27 cellular contexts compared by ENCODE assay signal in genomic region chrX:131907488-131908314, GRCh38.
DNase-seq lines count a peak whose midpoint lies in the region; ATAC-seq and TF ChIP-seq lines count a peak whose summit lies in the region.
"Had no signal": no experiment of that assay in that cellular context is flagged by ENCODE, and none has a peak within 500 bp of the region (broad histone marks: within the 10 kb centered on the region; RNA-seq: fewer than 3 reads in every experiment).

No MANE protein-coding gene starts in this region.

- no peak overlapping the region for H3K27ac ChIP-seq in GM23338 (ENCODE audit: low read depth)
- H3K27ac ChIP-seq: BLaER1, cardiac muscle cell, esophagus squamous epithelium, suprapubic skin had no signal

- no peaks in the 10 kb centered on the region for H3K36me3 Mint-ChIP-seq in GM23338 (ENCODE audit: low read depth)
- H3K36me3 Mint-ChIP-seq in mesothelial cell of epicardium, result no peaks in the 10 kb centered on the region
- H3K36me3 Mint-ChIP-seq: activated naive CD4-positive, alpha-beta T cell treated with anti-CD3 and anti-CD28 coated beads, Interleukin-2, amount 50 U/mL, for 72 hours; immature natural killer cell had no signal

- no peak overlapping the region for H3K4me3 ChIP-seq in GM23338
- H3K4me3 ChIP-seq: BLaER1, cardiac muscle cell, esophagus squamous epithelium, GM12878, HAP-1, suprapubic skin had no signal

- H3K79me2 ChIP-seq in GM23338 (replicated peaks; ENCODE audit: insufficient read depth), result no peaks in the 10 kb centered on the region

- H3K27ac Mint-ChIP-seq in GM23338 (no peak overlapping the region), mesothelial cell of epicardium (no peak overlapping the region)
- H3K27ac Mint-ChIP-seq: activated naive CD4-positive, alpha-beta T cell treated with anti-CD3 and anti-CD28 coated beads, Interleukin-2, amount 50 U/mL, for 72 hours; activated T-helper 17 cell treated with anti-CD3 and anti-CD28 coated beads, Interleukin-2, amount 50 U/mL, for 72 hours; immature natural killer cell had no signal

- H3K27me3 ChIP-seq in GM23338 (ENCODE audit: insufficient read depth), result no peaks in the 10 kb centered on the region
- H3K27me3 ChIP-seq: cardiac muscle cell, esophagus squamous epithelium, suprapubic skin had no signal

- H3K9me2 ChIP-seq in GM23338 (ENCODE audit: insufficient read depth), result no peaks in the 10 kb centered on the region

- H3K4me1 Mint-ChIP-seq in GM23338 (no peaks in the 10 kb centered on the region), mesothelial cell of epicardium (peaks cover 26% of the 10 kb centered on the region)
- H3K4me1 Mint-ChIP-seq: activated T-helper 17 cell treated with anti-CD3 and anti-CD28 coated beads, Interleukin-2, amount 50 U/mL, for 72 hours; immature natural killer cell had no signal

- peak; percentile 52 for ATAC-seq in GM23338
- ATAC-seq in GM18505 (IDR thresholded peaks at IDR 0.05; ENCODE audit: unreplicated experiment), result no peak
- no peak for ATAC-seq in GM19455 (IDR thresholded peaks at IDR 0.05; ENCODE audit: unreplicated experiment)
- ATAC-seq: activated T-helper 17 cell treated with anti-CD3 and anti-CD28 coated beads, Interleukin-2, amount 50 U/mL, for 72 hours; GM12878; left lobe of liver; Panc1; SK-N-SH treated with all-trans-retinoic acid at 6 μM for 48 hours had no signal

- H3K9me3 Mint-ChIP-seq in GM23338, result no peaks in the 10 kb centered on the region
- peaks cover 4% of the 10 kb centered on the region for H3K9me3 Mint-ChIP-seq in mesothelial cell of epicardium
- H3K9me3 Mint-ChIP-seq: activated naive CD4-positive, alpha-beta T cell treated with anti-CD3 and anti-CD28 coated beads, Interleukin-2, amount 50 U/mL, for 72 hours; activated T-helper 17 cell treated with anti-CD3 and anti-CD28 coated beads, Interleukin-2, amount 50 U/mL, for 72 hours had no signal

- H3K4me1 ChIP-seq in GM23338 (ENCODE audit: insufficient read depth), result no peaks in the 10 kb centered on the region
- H3K4me1 ChIP-seq: BLaER1, esophagus squamous epithelium, suprapubic skin had no signal

- no peak for DNase-seq in GM23338 (ENCODE audit: low spot score)
- peak; percentile 25 for DNase-seq in NCI-H146 treated with DMSO at 0.1 percent for 48 hours (lab: John Stamatoyannopoulos, UW; ENCODE audit: unreplicated experiment)
- peak; percentile 54 to 64 for DNase-seq in SHP77 (lab: John Stamatoyannopoulos, UW)
- no peak for DNase-seq in mesothelial cell of epicardium (ENCODE audit: low spot score in 2 of 2, unreplicated experiment in 2 of 2)
- DNase-seq in stimulated activated CD4-positive, alpha-beta T cell treated with anti-CD3 and anti-CD28 coated beads, Interleukin-2, amount 100 ng/mL, for 24 hours, result no peak
- no peak for DNase-seq in NCI-H2171 (lab: John Stamatoyannopoulos, UW)
- DNase-seq: activated CD4-positive, alpha-beta T cell treated with anti-CD3 and anti-CD28 coated beads, Interleukin-2, amount 50 U/mL, for 1 hour; DMS79 treated with DMSO at 0.1 percent for 48 hours; esophagus squamous epithelium; immature natural killer cell; mesendoderm; NCI-H1436 treated with DMSO at 0.1 percent for 48 hours; NCI-H226; occipital lobe; small intestine had no signal

- H3K36me3 ChIP-seq in GM23338 (ENCODE audit: insufficient read depth), result no peaks in the 10 kb centered on the region
- H3K36me3 ChIP-seq: BLaER1, cardiac muscle cell, esophagus squamous epithelium, HAP-1, suprapubic skin had no signal

- H3K4me3 Mint-ChIP-seq in GM23338, result no peak overlapping the region
- peak overlapping the region; percentile 32 for H3K4me3 Mint-ChIP-seq in mesothelial cell of epicardium
- H3K4me3 Mint-ChIP-seq: activated T-helper 17 cell treated with anti-CD3 and anti-CD28 coated beads, Interleukin-2, amount 50 U/mL, for 72 hours; immature natural killer cell had no signal

- H2AFZ ChIP-seq in GM23338, result no peak overlapping the region

- H3K27me3 Mint-ChIP-seq in GM23338 (ENCODE audit: insufficient read depth, low read depth, poor library complexity) (no peaks in the 10 kb centered on the region), mesothelial cell of epicardium (ENCODE audit: low read depth) (no peaks in the 10 kb centered on the region)
- H3K27me3 Mint-ChIP-seq: activated T-helper 17 cell treated with anti-CD3 and anti-CD28 coated beads, Interleukin-2, amount 50 U/mL, for 72 hours had no signal

- TF ChIP-seq CTCF in GM23338 (conservative IDR thresholded peaks at IDR 0.05; ENCODE audit: low read depth in 2 of 2) (no peak), mesothelial cell of epicardium (IDR thresholded peaks at IDR 0.05; ENCODE audit: unreplicated experiment) (no peak)

- H4K20me1 ChIP-seq in GM23338 (replicated peaks; ENCODE audit: insufficient read depth), result no peaks in the 10 kb centered on the region

- TF ChIP-seq POLR2A in GM18505 (IDR thresholded peaks at IDR 0.05; ENCODE audit: borderline replicate concordance, extremely low read depth, insufficient read depth, insufficient read length), result no peak

- H3F3A ChIP-seq in GM23338 (replicated peaks; ENCODE audit: low read depth), result no peaks in the 10 kb centered on the region

- H3K4me2 ChIP-seq in GM23338, result no peak overlapping the region
- H3K4me2 ChIP-seq: BLaER1 had no signal

TF ChIP-seq in GM23338, 12 proteins besides CTCF, POLR2A, EP300 and RAD21 (continues in another document):
- TF ChIP-seq JUNB (IDR thresholded peaks at IDR 0.05; ENCODE audit: unreplicated experiment) (no peak), CREB1 (CRISPR knock-in tag; IDR thresholded peaks at IDR 0.05; ENCODE audit: low read depth) (no peak), EZH2phosphoT487 (IDR thresholded peaks at IDR 0.05; ENCODE audit: unreplicated experiment) (no peak), ZNF331 (CRISPR knock-in tag; IDR thresholded peaks at IDR 0.05; ENCODE audit: low read depth) (no peak), ZNF114 (CRISPR knock-in tag; IDR thresholded peaks at IDR 0.05) (no peak), REST (IDR thresholded peaks at IDR 0.05; ENCODE audit: unreplicated experiment) (no peak), EZH2 (IDR thresholded peaks at IDR 0.05; ENCODE audit: low read depth, unreplicated experiment) (no peak), POLR2AphosphoS5 (IDR thresholded peaks at IDR 0.05; ENCODE audit: low read depth) (no peak), NANOG (IDR thresholded peaks at IDR 0.05; ENCODE audit: borderline replicate concordance) (no peak), STAT1 (IDR thresholded peaks at IDR 0.05; ENCODE audit: unreplicated experiment) (no peak)

Comparison
In these comparisons a context has a peak if more than half of its experiments do, and no peak if none do; other contexts are left out.
1. DNase-seq: peak in NCI-H146 treated with DMSO at 0.1 percent for 48 hours (single experiment) and SHP77 (2 of 2); none in GM23338 (single experiment), mesothelial cell of epicardium (0 of 2), stimulated activated CD4-positive, alpha-beta T cell treated with anti-CD3 and anti-CD28 coated beads, Interleukin-2, amount 100 ng/mL, for 24 hours (0 of 2) and NCI-H2171 (single experiment).